In genomic region chr11:60261014-60261413, GRCh38 we compare ENCODE assay signal across 32 cellular contexts. TPM values are rescaled to one million over a fixed set of nuclear protein-coding genes. Genes with fewer than 3 reads are reported as not detected.
"Had no signal": no experiment of that assay in that cellular context is flagged by ENCODE, and none has a peak within 500 bp of the region (broad histone marks: within the 10 kb centered on the region; RNA-seq: fewer than 3 reads in every experiment).

No MANE protein-coding gene starts in this region.

- H3K27me3 ChIP-seq: esophagus squamous epithelium, gastrocnemius medialis, heart right ventricle, left lung had no signal

- H3K4me1 Mint-ChIP-seq: endodermal cell; mesothelial cell of epicardium; naive B cell; naive thymus-derived CD8-positive, alpha-beta T cell had no signal

- H3K9me3 ChIP-seq: esophagus squamous epithelium, gastrocnemius medialis, lower lobe of right lung, mucosa of descending colon had no signal

- H3K27ac Mint-ChIP-seq: effector memory CD8-positive, alpha-beta T cell; endodermal cell; mesothelial cell of epicardium; naive thymus-derived CD8-positive, alpha-beta T cell had no signal

- H3K27ac ChIP-seq: coronary artery, epithelial cell of prostate, esophagus squamous epithelium, gastrocnemius medialis, heart right ventricle, left lung, lower lobe of right lung had no signal

- DNase-seq: effector CD8-positive, alpha-beta T cell; effector memory CD8-positive, alpha-beta T cell; endodermal cell; erythroblast; esophagus squamous epithelium; foreskin fibroblast; foreskin melanocyte; gastrocnemius medialis; glutamatergic neuron; head of caudate nucleus; heart right ventricle; hippocampal formation; left cardiac atrium; left lung; left ventricle myocardium superior; lower lobe of right lung; mesenchymal stem cell; mucosa of descending colon; naive B cell; naive thymus-derived CD8-positive, alpha-beta T cell had no signal

- H3K9me3 Mint-ChIP-seq: effector memory CD8-positive, alpha-beta T cell had no signal

- H3K4me1 ChIP-seq: esophagus squamous epithelium, gastrocnemius medialis, left lung, lower lobe of right lung had no signal

- H3K27me3 Mint-ChIP-seq: naive B cell had no signal

- FAIRE-seq: endometrium, islet of Langerhans, keratinocyte had no signal

- H3K4me3 Mint-ChIP-seq: effector memory CD8-positive, alpha-beta T cell; endodermal cell; mesothelial cell of epicardium; naive B cell; naive thymus-derived CD8-positive, alpha-beta T cell had no signal

- H3K36me3 ChIP-seq: esophagus squamous epithelium, gastrocnemius medialis, heart right ventricle, left lung, lower lobe of right lung had no signal

- H3K36me3 Mint-ChIP-seq: mesothelial cell of epicardium; naive B cell; naive thymus-derived CD8-positive, alpha-beta T cell had no signal

- ATAC-seq: effector memory CD8-positive, alpha-beta T cell; esophagus mucosa; gastrocnemius medialis; heart right ventricle; left cardiac atrium; left lung; left ventricle myocardium superior; lower lobe of right lung; mucosa of descending colon; naive thymus-derived CD8-positive, alpha-beta T cell had no signal

- H3K4me3 ChIP-seq: coronary artery, esophagus squamous epithelium, gastrocnemius medialis, heart right ventricle, left lung, lower lobe of right lung, mucosa of descending colon had no signal

RNA-seq across cellular contexts. Expression of gene MS4A4E, which starts 18.1 kb away (rescaled TPM):
- total RNA-seq: dermis microvascular lymphatic vessel endothelial cell; glomerular endothelial cell; kidney epithelial cell; lung microvascular endothelial cell; mesothelial cell of epicardium; myocyte; naive thymus-derived CD8-positive, alpha-beta T cell had no signal
- polyA plus RNA-seq: keratinocyte; naive thymus-derived CD8-positive, alpha-beta T cell had no signal

RNA-seq across cellular contexts. Expression of gene MS4A4A, which starts 19.5 kb away (rescaled TPM):
- total RNA-seq: dermis microvascular lymphatic vessel endothelial cell, endodermal cell, glomerular endothelial cell, kidney epithelial cell, lung microvascular endothelial cell, mesothelial cell of epicardium, myocyte had no signal
- polyA plus RNA-seq: keratinocyte; naive thymus-derived CD8-positive, alpha-beta T cell had no signal
